In genomic region chr2:102801098-102801718, GRCh38 we compare ENCODE assay signal across 14 cellular contexts. TPM values are rescaled to one million over a fixed set of nuclear protein-coding genes. Genes with fewer than 3 reads are reported as not detected.
DNase-seq lines count a peak whose midpoint lies in the region; ATAC-seq and TF ChIP-seq lines count a peak whose summit lies in the region.
"Had no signal": no experiment of that assay in that cellular context is flagged by ENCODE, and none has a peak within 500 bp of the region (broad histone marks: within the 10 kb centered on the region; RNA-seq: fewer than 3 reads in every experiment).

No MANE protein-coding gene starts in this region.

- H3K27me3 ChIP-seq in gastroesophageal sphincter, result no peaks in the 10 kb centered on the region
- H3K27me3 ChIP-seq: dorsolateral prefrontal cortex, sigmoid colon had no signal

- no peak overlapping the region for H3K27ac ChIP-seq in gastroesophageal sphincter
- H3K27ac ChIP-seq: dorsolateral prefrontal cortex, sigmoid colon, thoracic aorta had no signal

- peaks cover 47% of the 10 kb centered on the region for H3K36me3 Mint-ChIP-seq in endothelial cell (ENCODE audit: low read depth, unreplicated experiment)

- H3K27ac Mint-ChIP-seq in endothelial cell (ENCODE audit: unreplicated experiment), result no peak overlapping the region
- H3K27ac Mint-ChIP-seq: activated naive CD8-positive, alpha-beta T cell had no signal

- 70 to 90% methylated on average over 5 of the region's 5 CpGs for WGBS in gastroesophageal sphincter (ENCODE audit: low coverage in 1 of 2), 2 donors

- H3K4me1 ChIP-seq in gastroesophageal sphincter, result peaks cover 0 to 5% (median 0%) of the 10 kb centered on the region in 3 donors

- no peak for TF ChIP-seq CTCF in NB4 (IDR thresholded peaks at IDR 0.05; ENCODE audit: low read depth, low read length)
- no peak for TF ChIP-seq CTCF in endothelial cell (IDR thresholded peaks at IDR 0.05; ENCODE audit: unreplicated experiment)
- TF ChIP-seq CTCF in gastroesophageal sphincter (IDR thresholded peaks at IDR 0.05), result no peak

- H3K9me3 Mint-ChIP-seq in endothelial cell (ENCODE audit: unreplicated experiment), result peaks cover 16% of the 10 kb centered on the region

- TF ChIP-seq EP300 in gastroesophageal sphincter (IDR thresholded peaks at IDR 0.05), result no peak

- peak overlapping the region; percentile 21 for H3K4me3 Mint-ChIP-seq in endothelial cell (ENCODE audit: unreplicated experiment)
- H3K4me3 Mint-ChIP-seq: activated naive CD8-positive, alpha-beta T cell had no signal

- peaks cover 14% of the 10 kb centered on the region for H3K4me1 Mint-ChIP-seq in endothelial cell (ENCODE audit: unreplicated experiment)

- peak; percentile 55 for DNase-seq in DMS53 (lab: John Stamatoyannopoulos, UW)
- no peak for DNase-seq in DMS53 treated with DMSO at 0.1 percent for 48 hours (lab: John Stamatoyannopoulos, UW; ENCODE audit: unreplicated experiment)
- peak; percentile 47 for DNase-seq in NB4 (ENCODE audit: low read depth)
- no peak for DNase-seq in endothelial cell (ENCODE audit: low spot score)
- peak; percentile 39 to 48 for DNase-seq in lung microvascular endothelial cell (ENCODE audit: low read depth in 2 of 2)
- no peak for DNase-seq in cerebellar cortex (ENCODE audit: low spot score)
- DNase-seq in COR-L47 (lab: John Stamatoyannopoulos, UW), result no peak
- DNase-seq: 8988T; dorsolateral prefrontal cortex; NK-92 treated with Interleukin-12 subunit alpha and Interleukin-12 subunit beta, amount 100 ng/mL, for 24 hours; sigmoid colon had no signal

- no peak for TF ChIP-seq POLR2A in NB4 (IDR thresholded peaks at IDR 0.05; ENCODE audit: extremely low read depth, insufficient read length)
- no peak for TF ChIP-seq POLR2A in gastroesophageal sphincter (IDR thresholded peaks at IDR 0.05)

- ATAC-seq in gastroesophageal sphincter, result no peak

- H3K9me3 ChIP-seq in gastroesophageal sphincter, result peaks cover 0 to 17% (median 0%) of the 10 kb centered on the region in 3 donors

- H3K4me3 ChIP-seq in NB4 (ENCODE audit: low read depth, low read length), result no peak overlapping the region
- H3K4me3 ChIP-seq in gastroesophageal sphincter, result no peak overlapping the region
- H3K4me3 ChIP-seq: dorsolateral prefrontal cortex, sigmoid colon, thoracic aorta had no signal

- peaks cover 3% of the 10 kb centered on the region for H3K27me3 Mint-ChIP-seq in endothelial cell (ENCODE audit: unreplicated experiment)
- H3K27me3 Mint-ChIP-seq: activated naive CD8-positive, alpha-beta T cell had no signal

- H3K36me3 ChIP-seq in gastroesophageal sphincter, result peaks cover 0 to 17% of the 10 kb centered on the region in 2 donors
- H3K36me3 ChIP-seq: sigmoid colon, thoracic aorta had no signal

RNA-seq across cellular contexts. Expression of gene TMEM182, which starts 39.4 kb away (rescaled TPM):
- total RNA-seq in endothelial cell (ENCODE audit: unreplicated experiment) (6.2 TPM), lung microvascular endothelial cell (0.44 and 0.60 TPM in 2 replicates), gastroesophageal sphincter (1 to 10 TPM in 1 of 4 donors, under 1 TPM in 3; 0.66 to 1.2 (median 0.80) TPM)

Comparison
In these comparisons a context has a peak if more than half of its experiments do, and no peak if none do; other contexts are left out.
1. DNase-seq: peak in DMS53 (single experiment), NB4 (single experiment) and lung microvascular endothelial cell (2 of 2); none in DMS53 treated with DMSO at 0.1 percent for 48 hours (single experiment), endothelial cell (single experiment), cerebellar cortex (single experiment) and COR-L47 (single experiment).